Comparison of ENCODE assay signal across 10 cellular contexts in the genomic region with DNA sequence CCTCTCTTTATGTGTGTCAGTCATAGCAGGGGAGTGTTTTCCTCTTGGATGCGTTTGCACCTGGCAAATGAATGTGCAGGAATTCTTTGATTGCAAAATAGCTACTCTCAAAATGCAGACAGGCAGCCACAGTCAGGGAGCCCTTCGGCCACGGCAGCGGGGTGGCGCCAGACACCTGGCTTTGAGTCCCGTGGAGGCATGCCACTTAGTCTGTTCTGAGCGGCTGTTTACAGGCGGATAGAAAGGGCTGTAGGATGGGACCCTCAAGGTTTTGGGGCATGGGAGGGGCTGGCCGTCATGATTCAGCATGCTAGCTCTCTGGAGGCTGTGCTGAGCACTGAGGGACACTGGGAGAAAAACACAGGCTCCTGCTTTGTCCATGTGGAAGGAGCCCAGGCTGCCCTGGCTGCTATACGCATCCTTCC.
DNase-seq lines count a peak whose midpoint lies in the region; ATAC-seq and TF ChIP-seq lines count a peak whose summit lies in the region.
"Had no signal": no experiment of that assay in that cellular context is flagged by ENCODE, and none has a peak within 500 bp of the region (broad histone marks: within the 10 kb centered on the region; RNA-seq: fewer than 3 reads in every experiment).

No MANE protein-coding gene starts in this region.

- peak; percentile 83 for ATAC-seq in WTC11
- peak in 1 of 2 donors; percentile 32 for ATAC-seq in naive B cell (ENCODE audit: low read depth in 2 of 2)
- ATAC-seq in HG03095 (IDR thresholded peaks at IDR 0.05; ENCODE audit: unreplicated experiment): no peak
- no peak for ATAC-seq in GM21723 (IDR thresholded peaks at IDR 0.05; ENCODE audit: unreplicated experiment)

- POLR2A ChIA-PET in WTC11 (lab: Charles Lee): interaction anchor here (1.0 kb wide), 1 partner anchor 205 kb away, joined by 3 read pairs; no protein-coding TSS in a partner anchor

- H3K27ac Mint-ChIP-seq in WTC11 (0 out of 2 replicates have a peak overlapping the region, but pooled peaks have one; percentile 43), naive B cell (peak overlapping the region in 2 of 6 donors; percentile 9 to 52)
- H3K27ac Mint-ChIP-seq: CD4-positive, alpha-beta memory T cell; stimulated activated naive CD8-positive, alpha-beta T cell treated with anti-CD3 and anti-CD28 coated beads, Interleukin-15, Interleukin-2, amounts not matched to agents 100 ng/mL and 50 ng/mL, for 24 hours had no signal

- DNase-seq in NCI-H2196 (lab: John Stamatoyannopoulos, UW; ENCODE audit: unreplicated experiment) (peak; percentile 52), NCI-H2196 treated with DMSO at 0.1 percent for 48 hours (lab: John Stamatoyannopoulos, UW; ENCODE audit: unreplicated experiment) (no peak), NCI-H1694 treated with DMSO at 0.1 percent for 48 hours (lab: John Stamatoyannopoulos, UW) (peak; percentile 98), WTC11 (ENCODE audit: low spot score) (peak; percentile 72), fibroblast of gingiva (ENCODE audit: low read depth) (peak; percentile 49), naive B cell (peak; percentile 9)

- no peaks in the 10 kb centered on the region for H3K9me3 Mint-ChIP-seq in WTC11
- H3K9me3 Mint-ChIP-seq in naive B cell: no peaks in the 10 kb centered on the region
- H3K9me3 Mint-ChIP-seq: CD4-positive, alpha-beta memory T cell; stimulated activated naive CD8-positive, alpha-beta T cell treated with anti-CD3 and anti-CD28 coated beads, Interleukin-15, Interleukin-2, amounts not matched to agents 100 ng/mL and 50 ng/mL, for 24 hours had no signal

- H3K4me1 Mint-ChIP-seq in WTC11: peaks cover 33% of the 10 kb centered on the region
- peaks cover 8 to 15% (median 11%) of the 10 kb centered on the region in 3 donors for H3K4me1 Mint-ChIP-seq in naive B cell

- H3K4me3 Mint-ChIP-seq in WTC11 (no peak overlapping the region), naive B cell (no peak overlapping the region)
- H3K4me3 Mint-ChIP-seq: CD4-positive, alpha-beta memory T cell; stimulated activated naive CD8-positive, alpha-beta T cell treated with anti-CD3 and anti-CD28 coated beads, Interleukin-15, Interleukin-2, amounts not matched to agents 100 ng/mL and 50 ng/mL, for 24 hours had no signal

- H3K36me3 Mint-ChIP-seq in WTC11 (no peaks in the 10 kb centered on the region), naive B cell (no peaks in the 10 kb centered on the region)
- H3K36me3 Mint-ChIP-seq: CD4-positive, alpha-beta memory T cell had no signal

- CTCF ChIA-PET in WTC11 (lab: Charles Lee): interaction anchor here (0.5 to 4.8 kb wide), 35 partner anchors 9 to 223 kb away, joined by 3 to 47 read pairs (median 4); no protein-coding TSS in a partner anchor

- no peaks in the 10 kb centered on the region for H3K27me3 Mint-ChIP-seq in WTC11 (ENCODE audit: low read depth)
- H3K27me3 Mint-ChIP-seq in naive B cell: no peaks in the 10 kb centered on the region
- H3K27me3 Mint-ChIP-seq: CD4-positive, alpha-beta memory T cell; stimulated activated naive CD8-positive, alpha-beta T cell treated with anti-CD3 and anti-CD28 coated beads, Interleukin-15, Interleukin-2, amounts not matched to agents 100 ng/mL and 50 ng/mL, for 24 hours had no signal

- TF ChIP-seq CTCF in WTC11 (IDR thresholded peaks at IDR 0.05): no peak

TF ChIP-seq in WTC11, 78 proteins besides CTCF, POLR2A, EP300 and RAD21:
- peak; percentile 36; the same call in 1 of the 2 replicates for TF ChIP-seq FOXK1 (CRISPR knock-in tag; IDR thresholded peaks at IDR 0.05)
- TF ChIP-seq, protein P1, sequence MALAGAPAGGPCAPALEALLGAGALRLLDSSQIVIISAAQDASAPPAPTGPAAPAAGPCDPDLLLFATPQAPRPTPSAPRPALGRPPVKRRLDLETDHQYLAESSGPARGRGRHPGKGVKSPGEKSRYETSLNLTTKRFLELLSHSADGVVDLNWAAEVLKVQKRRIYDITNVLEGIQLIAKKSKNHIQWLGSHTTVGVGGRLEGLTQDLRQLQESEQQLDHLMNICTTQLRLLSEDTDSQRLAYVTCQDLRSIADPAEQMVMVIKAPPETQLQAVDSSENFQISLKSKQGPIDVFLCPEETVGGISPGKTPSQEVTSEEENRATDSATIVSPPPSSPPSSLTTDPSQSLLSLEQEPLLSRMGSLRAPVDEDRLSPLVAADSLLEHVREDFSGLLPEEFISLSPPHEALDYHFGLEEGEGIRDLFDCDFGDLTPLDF (CRISPR knock-in tag; IDR thresholded peaks at IDR 0.05): no peak
TF ChIP-seq in WTC11: peak in this region for 1.
